Comparison of ENCODE assay signal across 2 cellular contexts in the genomic region with DNA sequence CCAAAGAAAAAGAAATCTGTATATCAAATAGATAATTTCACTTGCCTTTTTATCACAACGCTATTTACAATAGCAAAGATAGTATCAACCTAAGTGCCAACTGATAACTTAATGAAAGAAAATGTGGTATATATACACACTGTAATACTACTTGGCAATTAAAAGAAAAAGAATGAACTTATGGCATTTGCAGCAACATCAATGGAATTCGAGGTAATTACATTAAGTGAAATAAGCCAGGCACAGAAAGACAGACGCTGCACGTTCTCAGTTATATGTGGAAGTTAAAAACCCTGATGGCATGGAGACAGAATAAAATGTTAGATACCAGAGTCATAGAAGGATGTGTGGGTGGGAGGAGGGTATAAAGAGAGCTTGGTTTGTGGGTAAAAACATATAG.
A peak's percentile ranks its signal among the peaks of the same experiment; 100 is the strongest.
TF ChIP-seq lines count a peak whose summit lies in the region.

No MANE protein-coding gene starts in this region.

TF ChIP-seq in SK-N-SH, 30 proteins besides CTCF, POLR2A, EP300 and RAD21:
- no peak for TF ChIP-seq ZBTB33 (IDR thresholded peaks at IDR 0.05; ENCODE audit: borderline replicate concordance, low read depth)
- TF ChIP-seq RCOR1 (IDR thresholded peaks at IDR 0.05; ENCODE audit: low read length), result peak; percentile 61; the same call in 1 of the 2 replicates

TF ChIP-seq in SK-N-SH treated with all-trans-retinoic acid at 6 μM for 48 hours, 23 proteins besides CTCF, POLR2A, EP300 and RAD21 (continued from another document):
- TF ChIP-seq, protein P1, sequence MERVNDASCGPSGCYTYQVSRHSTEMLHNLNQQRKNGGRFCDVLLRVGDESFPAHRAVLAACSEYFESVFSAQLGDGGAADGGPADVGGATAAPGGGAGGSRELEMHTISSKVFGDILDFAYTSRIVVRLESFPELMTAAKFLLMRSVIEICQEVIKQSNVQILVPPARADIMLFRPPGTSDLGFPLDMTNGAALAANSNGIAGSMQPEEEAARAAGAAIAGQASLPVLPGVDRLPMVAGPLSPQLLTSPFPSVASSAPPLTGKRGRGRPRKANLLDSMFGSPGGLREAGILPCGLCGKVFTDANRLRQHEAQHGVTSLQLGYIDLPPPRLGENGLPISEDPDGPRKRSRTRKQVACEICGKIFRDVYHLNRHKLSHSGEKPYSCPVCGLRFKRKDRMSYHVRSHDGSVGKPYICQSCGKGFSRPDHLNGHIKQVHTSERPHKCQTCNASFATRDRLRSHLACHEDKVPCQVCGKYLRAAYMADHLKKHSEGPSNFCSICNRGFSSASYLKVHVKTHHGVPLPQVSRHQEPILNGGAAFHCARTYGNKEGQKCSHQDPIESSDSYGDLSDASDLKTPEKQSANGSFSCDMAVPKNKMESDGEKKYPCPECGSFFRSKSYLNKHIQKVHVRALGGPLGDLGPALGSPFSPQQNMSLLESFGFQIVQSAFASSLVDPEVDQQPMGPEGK (CRISPR knock-in tag; IDR thresholded peaks at IDR 0.05; ENCODE audit: borderline replicate concordance), result no peak
- TF ChIP-seq ESRRG (CRISPR knock-in tag; IDR thresholded peaks at IDR 0.05) (0 out of 2 replicates have a peak, but pooled peaks have one; percentile 31), ZC3H10 (CRISPR knock-in tag; IDR thresholded peaks at IDR 0.05) (no peak), TOX (CRISPR knock-in tag; IDR thresholded peaks at IDR 0.05; ENCODE audit: borderline replicate concordance) (no peak)
